Comparison of ENCODE assay signal across 25 cellular contexts in the genomic region with DNA sequence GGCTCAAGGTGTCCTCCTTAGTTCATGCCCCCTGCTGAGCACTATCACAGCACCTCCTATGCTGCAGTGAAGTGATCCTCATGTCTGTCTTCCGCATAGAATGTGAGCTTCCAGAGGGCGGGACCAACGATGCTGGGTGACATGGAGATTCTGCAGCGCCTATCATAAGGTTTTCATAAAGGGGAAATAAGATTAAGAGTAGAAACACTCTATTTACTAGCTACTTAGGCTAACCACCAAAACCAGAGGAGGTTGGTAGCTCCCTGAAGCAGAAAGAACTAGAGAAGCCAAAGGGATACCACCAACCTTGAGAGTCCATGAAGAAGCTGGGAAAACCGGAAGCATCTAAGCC. TPM values are rescaled to one million over a fixed set of nuclear protein-coding genes. Genes with fewer than 3 reads are reported as not detected.
A peak's percentile ranks its signal among the peaks of the same experiment; 100 is the strongest.
DNase-seq lines count a peak whose midpoint lies in the region; ATAC-seq and TF ChIP-seq lines count a peak whose summit lies in the region.
"Had no signal": no experiment of that assay in that cellular context is flagged by ENCODE, and none has a peak within 500 bp of the region (broad histone marks: within the 10 kb centered on the region; RNA-seq: fewer than 3 reads in every experiment).

No MANE protein-coding gene starts in this region.

- no peak for TF ChIP-seq EP300 in transverse colon (IDR thresholded peaks at IDR 0.05; ENCODE audit: low read depth)

- H4K20me1 ChIP-seq in mammary epithelial cell (ENCODE audit: insufficient read depth, low read length), result no peaks in the 10 kb centered on the region

- no peak overlapping the region for H2AFZ ChIP-seq in mammary epithelial cell (ENCODE audit: low read depth, low read length)

- no TSS peak for BruUV-seq in mammary epithelial cell (replicated peaks; lab: Mats Ljungman, UMichigan)

- DNase-seq in breast epithelium (ENCODE audit: low spot score in 2 of 2) (no peak), mammary epithelial cell (no peak), naive B cell (no peak), transverse colon (no peak), NCI-H1092 (lab: John Stamatoyannopoulos, UW) (no peak), progenitor cell of endocrine pancreas (ENCODE audit: low spot score, unreplicated experiment) (no peak), DMS 273 treated with DMSO at 0.1 percent for 48 hours (lab: John Stamatoyannopoulos, UW) (no peak)
- DNase-seq: activated CD8-positive, alpha-beta memory T cell treated with anti-CD3 and anti-CD28 coated beads for 24 hours; activated naive CD4-positive, alpha-beta T cell treated with anti-CD3 and anti-CD28 coated beads for 36 hours; activated T-cell treated with anti-CD3 and anti-CD28 coated beads, Interleukin-2, amount 50 U/mL, for 4 hours; BE2C; effector CD4-positive, alpha-beta T cell; natural killer cell; NCI-H1694 treated with DMSO at 0.1 percent for 48 hours; NCI-H774; stimulated activated CD4-positive, alpha-beta T cell treated with anti-CD3 and anti-CD28 coated beads, Interleukin-2, amount 100 ng/mL, for 24 hours had no signal

- no peaks in the 10 kb centered on the region for H3K9me3 ChIP-seq in breast epithelium
- no peaks in the 10 kb centered on the region for H3K9me3 ChIP-seq in mammary epithelial cell (replicated peaks; ENCODE audit: insufficient read depth, low read length)
- H3K9me3 ChIP-seq in transverse colon, result no peaks in the 10 kb centered on the region
- H3K9me3 ChIP-seq: BE2C, pancreas, SJCRH30 had no signal

- intact Hi-C loops in breast epithelium (cut with DNase I; ENCODE audit: low total_unique reads), result no loop called here
- intact Hi-C loops in mammary epithelial cell (cut with micrococcal nuclease), result no loop called here
- intact Hi-C loops in transverse colon (cut with DNase I; ENCODE audit: low total_unique reads), result loop anchor here (5.0 kb wide), 2 partner anchors 121 to 1749 kb away; partner anchors contain the start of gene POU2AF3

- H3K4me1 ChIP-seq in breast epithelium (peaks cover 0 to 17% of the 10 kb centered on the region in 2 donors), mammary epithelial cell (ENCODE audit: insufficient read depth, low read length) (no peaks in the 10 kb centered on the region), transverse colon (peaks cover 5 to 38% (median 12%) of the 10 kb centered on the region in 4 donors)
- H3K4me1 ChIP-seq: BE2C, SJCRH30 had no signal

- no peaks in the 10 kb centered on the region for H3K27me3 ChIP-seq in breast epithelium
- H3K27me3 ChIP-seq in mammary epithelial cell (ENCODE audit: insufficient read depth, low read length), result no peaks in the 10 kb centered on the region
- H3K27me3 ChIP-seq in transverse colon, result no peaks in the 10 kb centered on the region
- H3K27me3 ChIP-seq: pancreas, SJCRH30 had no signal

- 82% methylated on average over 5 of the region's 5 CpGs for WGBS in mammary epithelial cell (ENCODE audit: low coverage, missing lambda C conversion rate)
- 51% methylated on average over 5 of the region's 5 CpGs; no CpG with 5 or more reads in 1 of the 2 donors for WGBS in transverse colon (ENCODE audit: low coverage in 1 of 2), 2 donors

- H3K4me3 Mint-ChIP-seq in naive B cell, result peak overlapping the region in 7 of 8 donors; percentile 71 to 90 (median 83)
- no peak overlapping the region for H3K4me3 Mint-ChIP-seq in progenitor cell of endocrine pancreas (ENCODE audit: low read depth)
- H3K4me3 Mint-ChIP-seq: activated naive CD4-positive, alpha-beta T cell treated with anti-CD3 and anti-CD28 coated beads for 36 hours; activated T-cell treated with anti-CD3 and anti-CD28 coated beads, Interleukin-2, amount 50 U/mL, for 4 hours had no signal

- peaks cover 94 to 100% (median 100%) of the 10 kb centered on the region in 3 donors for H3K4me1 Mint-ChIP-seq in naive B cell
- H3K4me1 Mint-ChIP-seq in progenitor cell of endocrine pancreas (ENCODE audit: low read depth), result peaks cover 6% of the 10 kb centered on the region

- ATAC-seq in naive B cell (ENCODE audit: low read depth in 2 of 2), result peak; percentile 4 to 6
- ATAC-seq: activated T-cell treated with anti-CD3 and anti-CD28 coated beads, Interleukin-2, amount 50 U/mL, for 4 hours; stimulated activated naive CD8-positive, alpha-beta T cell treated with anti-CD3 and anti-CD28 coated beads, Interleukin-15, Interleukin-2, amounts not matched to agents 100 U/mL and 50 U/mL, for 24 hours had no signal

- in situ Hi-C loops in mammary epithelial cell (cut with MboI; ENCODE audit: low sequenced_read_pairs in 2 of 2), result no loop called here
- in situ Hi-C loops in transverse colon (cut with MboI; ENCODE audit: low pct_ligation_motif_present in 1 of 4, low pct_unique_long_range_greater_than_20kb in 1 of 4, low sequenced_read_pairs in 3 of 4), result no loop called here

- H3K9me3 Mint-ChIP-seq in naive B cell, result no peaks in the 10 kb centered on the region
- no peaks in the 10 kb centered on the region for H3K9me3 Mint-ChIP-seq in progenitor cell of endocrine pancreas (ENCODE audit: low read depth)
- H3K9me3 Mint-ChIP-seq: activated naive CD4-positive, alpha-beta T cell treated with anti-CD3 and anti-CD28 coated beads for 36 hours; activated T-cell treated with anti-CD3 and anti-CD28 coated beads, Interleukin-2, amount 50 U/mL, for 4 hours; natural killer cell had no signal

- TF ChIP-seq CTCF in breast epithelium (IDR thresholded peaks at IDR 0.05) (no peak), mammary epithelial cell (conservative IDR thresholded peaks at IDR 0.05 in 1 of 2, IDR thresholded peaks at IDR 0.05 in 1 of 2; ENCODE audit: extremely low read depth in 1 of 2, insufficient read depth in 1 of 2, low read depth in 1 of 2, low read length in 2 of 2) (no peak), VCaP (conservative IDR thresholded peaks at IDR 0.05) (no peak), transverse colon (IDR thresholded peaks at IDR 0.05) (no peak), progenitor cell of endocrine pancreas (IDR thresholded peaks at IDR 0.05; ENCODE audit: unreplicated experiment) (no peak)

- H3K4me3 ChIP-seq in breast epithelium (no peak overlapping the region), mammary epithelial cell (replicated peaks in 1 of 3; ENCODE audit: insufficient read depth in 1 of 3, low read depth in 2 of 3, low read length in 3 of 3) (no peak overlapping the region), transverse colon (no peak overlapping the region)
- H3K4me3 ChIP-seq: pancreas, SJCRH30 had no signal

- no peak overlapping the region for H3K4me2 ChIP-seq in mammary epithelial cell (ENCODE audit: insufficient read depth, low read depth, low read length)

- no peaks in the 10 kb centered on the region for H3K36me3 Mint-ChIP-seq in naive B cell
- no peaks in the 10 kb centered on the region for H3K36me3 Mint-ChIP-seq in progenitor cell of endocrine pancreas (ENCODE audit: insufficient read depth)
- H3K36me3 Mint-ChIP-seq: natural killer cell had no signal

- peak overlapping the region; percentile 33 to 35 for H3K27ac ChIP-seq in breast epithelium
- no peak overlapping the region for H3K27ac ChIP-seq in mammary epithelial cell (ENCODE audit: insufficient read depth, low read depth, low read length)
- H3K27ac ChIP-seq in VCaP, result peak overlapping the region; percentile 85; the same call in 1 of the 2 replicates
- H3K27ac ChIP-seq in transverse colon, result peak overlapping the region; percentile 59 to 78 (median 70)
- H3K27ac ChIP-seq: SJCRH30 had no signal

- no peaks in the 10 kb centered on the region for H3K36me3 ChIP-seq in breast epithelium
- no peaks in the 10 kb centered on the region for H3K36me3 ChIP-seq in mammary epithelial cell (ENCODE audit: insufficient read depth, low read length)
- no peaks in the 10 kb centered on the region for H3K36me3 ChIP-seq in transverse colon
- H3K36me3 ChIP-seq: BE2C, pancreas, SJCRH30 had no signal

- H3K27ac Mint-ChIP-seq in naive B cell (peak overlapping the region; percentile 97 to 100 (median 99)), progenitor cell of endocrine pancreas (no peak overlapping the region)
- H3K27ac Mint-ChIP-seq: activated naive CD4-positive, alpha-beta T cell treated with anti-CD3 and anti-CD28 coated beads for 36 hours had no signal

- H3K79me2 ChIP-seq in mammary epithelial cell (ENCODE audit: insufficient read depth, low read length), result no peaks in the 10 kb centered on the region

- no peak for TF ChIP-seq POLR2A in breast epithelium (IDR thresholded peaks at IDR 0.05)
- TF ChIP-seq POLR2A in transverse colon (IDR thresholded peaks at IDR 0.05), result no peak

- H3K27me3 Mint-ChIP-seq in naive B cell (no peaks in the 10 kb centered on the region), progenitor cell of endocrine pancreas (peaks cover 9% of the 10 kb centered on the region)

- CTCF ChIA-PET in mammary epithelial cell (lab: Charles Lee; ENCODE audit: low non-redundant PET), result no interaction called here

- no peak overlapping the region for H3K9ac ChIP-seq in mammary epithelial cell (ENCODE audit: insufficient read depth, low read length)

- dilution Hi-C loops in mammary epithelial cell (cut with HindIII; ENCODE audit: low sequenced_read_pairs), result no loop called here

RNA-seq across cellular contexts. Expression of gene POU2AF1, which starts 39.3 kb away (rescaled TPM):
- total RNA-seq in breast epithelium (1 to 10 TPM in 2 of 3 donors, under 1 TPM in 1; 0.16 to 5.6 (median 3.5) TPM), mammary epithelial cell (under 1 TPM; 0.33 to 0.56 TPM), transverse colon (10 to 100 TPM in 1 of 4 donors, 1 to 10 TPM in 3; 1.4 to 19.8 (median 2.9) TPM), progenitor cell of endocrine pancreas (0.43 and 0.58 TPM in 2 replicates)
- polyA plus RNA-seq in mammary epithelial cell (0.10 TPM), naive B cell (ENCODE audit: low read depth in 6 of 6) (100 to 1,000 TPM in 2 of 6 donors, 10 to 100 TPM in 4; 63.6 to 114 (median 89.3) TPM)
- polyA minus RNA-seq in mammary epithelial cell, result not detected
- total RNA-seq: A172, astrocyte, kidney epithelial cell, lung microvascular endothelial cell, SJCRH30, skeletal muscle tissue had no signal
